ENCODE assay signal across 8 cellular contexts in the genomic region with DNA sequence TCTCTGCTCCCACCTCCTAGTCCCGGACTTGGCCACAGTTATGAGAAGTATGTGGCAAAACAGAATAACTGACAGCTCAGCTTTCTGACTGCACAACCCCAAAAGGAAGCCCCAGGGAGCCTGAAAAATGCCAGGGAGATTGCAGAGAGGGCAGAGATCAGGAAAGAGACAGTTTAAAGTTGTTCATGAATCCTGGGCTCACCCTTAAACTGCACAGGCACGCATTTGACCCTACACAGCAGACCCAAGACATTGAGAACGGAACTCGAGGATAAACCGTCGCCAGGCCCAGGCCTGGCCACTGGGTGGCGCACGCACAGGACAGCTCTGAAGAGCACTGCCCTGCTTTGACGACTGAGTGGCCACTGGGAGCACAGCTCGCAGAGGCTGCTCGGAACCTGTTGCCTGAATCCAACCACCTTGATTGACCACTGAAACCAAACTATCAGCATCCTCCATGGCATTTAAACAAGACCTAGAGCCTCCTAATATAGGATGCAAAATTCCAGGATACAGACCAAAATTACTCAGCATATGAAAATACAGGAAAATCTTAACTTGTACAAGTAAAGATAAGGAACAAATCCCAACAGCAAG.
DNase-seq lines count a peak whose midpoint lies in the region; ATAC-seq and TF ChIP-seq lines count a peak whose summit lies in the region.

No MANE protein-coding gene starts in this region.

- H2BK15ac ChIP-seq in H9 (ENCODE audit: low read depth, low read length) = no peak overlapping the region

- no peak for DNase-seq in CD14-positive monocyte (ENCODE audit: low spot score)
- DNase-seq in H9 = peak; percentile 88
- peak; percentile 75 for DNase-seq in PC-3
- DNase-seq in activated naive CD4-positive, alpha-beta T cell treated with anti-CD3 and anti-CD28 coated beads, Interleukin-2, amount 50 U/mL, for 72 hours (ENCODE audit: low spot score in 2 of 2) = peak in 1 of 2 donors; percentile 73
- DNase-seq in left ventricle myocardium superior = peak; percentile 78

- BruUV-seq in PC-3 (replicated peaks; lab: Mats Ljungman, UMichigan) = no TSS peak

- intact Hi-C loops in CD14-positive monocyte (cut with micrococcal nuclease) = loop anchor here in 1 of 2 donors (10.0 kb wide), 1 partner anchor 432 kb away; no protein-coding TSS in a partner anchor
- intact Hi-C loops in PC-3 (cut with micrococcal nuclease) = loop anchor here (5.0 kb wide), 1 partner anchor 39 kb away; no protein-coding TSS in a partner anchor
- intact Hi-C loops in left ventricle myocardium superior (cut with micrococcal nuclease) = no loop called here

- H3K4me1 ChIP-seq in H9 (ENCODE audit: insufficient read depth, low read length) = no peaks in the 10 kb centered on the region
- H3K4me1 ChIP-seq in PC-3 (ENCODE audit: insufficient read depth, low read length) = peaks cover 34% of the 10 kb centered on the region
- peaks cover 48% of the 10 kb centered on the region for H3K4me1 ChIP-seq in skeletal muscle satellite cell (ENCODE audit: control insufficient read depth, insufficient read depth, low read length)

- H2BK5ac ChIP-seq in H9 (ENCODE audit: insufficient read length, low read length) = no peak overlapping the region

- H2BK20ac ChIP-seq in H9 (ENCODE audit: low read depth, low read length, poor library complexity, severe bottlenecking) = no peak overlapping the region

- H4K20me1 ChIP-seq in H9 (ENCODE audit: control insufficient read depth, insufficient read depth, insufficient read length) = no peaks in the 10 kb centered on the region
- H4K20me1 ChIP-seq in PC-3 (ENCODE audit: low read length) = no peaks in the 10 kb centered on the region

- no peak overlapping the region for H3K4ac ChIP-seq in H9 (ENCODE audit: low read depth, low read length)

- peak; percentile 45 for ATAC-seq in PC-3
- ATAC-seq in activated naive CD4-positive, alpha-beta T cell treated with anti-CD3 and anti-CD28 coated beads, Interleukin-2, amount 50 U/mL, for 72 hours = peak; percentile 82 to 86
- ATAC-seq in left ventricle myocardium superior = peak; percentile 39
- no peak for ATAC-seq in HG02763 (IDR thresholded peaks at IDR 0.05; ENCODE audit: unreplicated experiment)
- ATAC-seq in GM21423 (IDR thresholded peaks at IDR 0.05; ENCODE audit: unreplicated experiment) = no peak

- no peaks in the 10 kb centered on the region for H3K27me3 ChIP-seq in H9 (ENCODE audit: insufficient read depth, low read length)
- no peaks in the 10 kb centered on the region for H3K27me3 ChIP-seq in PC-3 (ENCODE audit: low read length)
- peaks cover 10% of the 10 kb centered on the region for H3K27me3 ChIP-seq in skeletal muscle satellite cell (ENCODE audit: control insufficient read depth, insufficient read depth, low read length)

- TF ChIP-seq CTCF in CD14-positive monocyte (IDR thresholded peaks at IDR 0.05) = peak; percentile 71
- peak; percentile 96 for TF ChIP-seq CTCF in H9 (conservative IDR thresholded peaks at IDR 0.05)
- TF ChIP-seq CTCF in PC-3 (conservative IDR thresholded peaks at IDR 0.05; ENCODE audit: low read depth, low read length) = peak; percentile 84

- no peaks in the 10 kb centered on the region for H3K9me3 ChIP-seq in H9 (ENCODE audit: control insufficient read depth, low read depth, low read length)
- H3K9me3 ChIP-seq in PC-3 (ENCODE audit: low read length) = no peaks in the 10 kb centered on the region
- no peaks in the 10 kb centered on the region for H3K9me3 ChIP-seq in skeletal muscle satellite cell (replicated peaks; ENCODE audit: low read length)

- H3K27me3 Mint-ChIP-seq in CD14-positive monocyte (ENCODE audit: low read depth in 3 of 3) (peaks cover 3 to 7% (median 6%) of the 10 kb centered on the region in 3 donors), H9 (ENCODE audit: low read depth) (peaks cover 12% of the 10 kb centered on the region)

- no peak overlapping the region for H3K27ac Mint-ChIP-seq in CD14-positive monocyte
- H3K27ac Mint-ChIP-seq in H9 = no peak overlapping the region
- H3K27ac Mint-ChIP-seq in activated naive CD4-positive, alpha-beta T cell treated with anti-CD3 and anti-CD28 coated beads, Interleukin-2, amount 50 U/mL, for 72 hours = no peak overlapping the region

- POLR2A ChIA-PET in PC-3 (lab: Charles Lee; ENCODE audit: unreplicated experiment) = interaction anchor here (0.6 kb wide), 1 partner anchor 202 kb away, joined by 5 read pairs; no protein-coding TSS in a partner anchor

- WGBS in H9 (ENCODE audit: extremely low coverage, insufficient read length, low lambda C conversion rate) = no CpG with 5 or more reads among the region's 11 CpGs

- no peaks in the 10 kb centered on the region for H3K36me3 ChIP-seq in PC-3 (ENCODE audit: low read depth, low read length)
- H3K36me3 ChIP-seq in skeletal muscle satellite cell (ENCODE audit: insufficient read depth, low read length) = no peaks in the 10 kb centered on the region

- H3K4me3 Mint-ChIP-seq in CD14-positive monocyte (no peak overlapping the region), H9 (no peak overlapping the region)

- H3K14ac ChIP-seq in H9 (ENCODE audit: insufficient read depth, low read length) = no peak overlapping the region

- H3K36me3 Mint-ChIP-seq in CD14-positive monocyte (no peaks in the 10 kb centered on the region), H9 (ENCODE audit: insufficient read depth in 1 of 3, low read depth in 3 of 3) (no peaks in the 10 kb centered on the region)
- no peaks in the 10 kb centered on the region for H3K36me3 Mint-ChIP-seq in activated naive CD4-positive, alpha-beta T cell treated with anti-CD3 and anti-CD28 coated beads, Interleukin-2, amount 50 U/mL, for 72 hours

- H2AFZ ChIP-seq in H9 (ENCODE audit: low read length) = no peak overlapping the region
- 0 out of 2 replicates have a peak overlapping the region, but pooled peaks have one; percentile 48 for H2AFZ ChIP-seq in PC-3 (ENCODE audit: low read length)

- no peak overlapping the region for H2AK5ac ChIP-seq in H9 (ENCODE audit: insufficient read length, low read length)

- H3F3A ChIP-seq in PC-3 (ENCODE audit: low read length, unreplicated experiment) = no peaks in the 10 kb centered on the region

- H3K23ac ChIP-seq in H9 (ENCODE audit: insufficient read length, low read depth, low read length) = no peak overlapping the region

- no peaks in the 10 kb centered on the region for H3K4me1 Mint-ChIP-seq in CD14-positive monocyte
- peaks cover 26 to 28% of the 10 kb centered on the region in 2 experiments for H3K4me1 Mint-ChIP-seq in H9

- no peak overlapping the region for H3K18ac ChIP-seq in H9 (ENCODE audit: insufficient read length, low read depth, low read length)

- H2BK12ac ChIP-seq in H9 (ENCODE audit: insufficient read length, low read depth, low read length) = no peak overlapping the region

- no peak overlapping the region for H4K91ac ChIP-seq in H9 (ENCODE audit: insufficient read length, low read depth, low read length)

- H3K9me2 ChIP-seq in PC-3 (replicated peaks; ENCODE audit: low read length) = no peaks in the 10 kb centered on the region

- no peak overlapping the region for H3K56ac ChIP-seq in H9 (ENCODE audit: insufficient read length, low read depth, low read length)

- no peak overlapping the region for H4K5ac ChIP-seq in H9 (ENCODE audit: insufficient read length, low read depth, low read length)

- no peak overlapping the region for H2BK120ac ChIP-seq in H9 (ENCODE audit: low read depth, low read length, poor library complexity, severe bottlenecking)

- CTCF ChIA-PET in PC-3 (lab: Charles Lee) = interaction anchor here (0.6 to 1.2 kb wide), 3 partner anchors 74 to 186 kb away, joined by 3 to 6 read pairs (median 4); no protein-coding TSS in a partner anchor

- no peak overlapping the region for H3K9ac ChIP-seq in H9 (ENCODE audit: extremely low read depth, insufficient read length, low read length)
- H3K9ac ChIP-seq in PC-3 (ENCODE audit: low read length) = no peak overlapping the region
- H3K9ac ChIP-seq in skeletal muscle satellite cell (ENCODE audit: low read depth, low read length) = no peak overlapping the region

- H3K27ac ChIP-seq in H9 (ENCODE audit: insufficient read length, low read depth, low read length) (no peak overlapping the region), PC-3 (ENCODE audit: low read length) (no peak overlapping the region)

- H3K79me1 ChIP-seq in H9 (ENCODE audit: insufficient read depth, low read depth, low read length, poor library complexity, severe bottlenecking) = no peaks in the 10 kb centered on the region

- no peak overlapping the region for H3T11ph ChIP-seq in H9 (ENCODE audit: low read length)

- H3K23me2 ChIP-seq in H9 (ENCODE audit: insufficient read length, low read depth, low read length, poor library complexity, severe bottlenecking) = no peaks in the 10 kb centered on the region

- no peak overlapping the region for H4K8ac ChIP-seq in H9 (replicated peaks; ENCODE audit: insufficient read length, low read depth, low read length)

- peaks cover 0 to 6% (median under 1%) of the 10 kb centered on the region in 7 donors for H3K9me3 Mint-ChIP-seq in CD14-positive monocyte
- no peaks in the 10 kb centered on the region; a peak in 2 of 5 replicates for H3K9me3 Mint-ChIP-seq in H9
- H3K9me3 Mint-ChIP-seq in activated naive CD4-positive, alpha-beta T cell treated with anti-CD3 and anti-CD28 coated beads, Interleukin-2, amount 50 U/mL, for 72 hours = no peaks in the 10 kb centered on the region

- no peak overlapping the region for H3K4me3 ChIP-seq in PC-3 (ENCODE audit: low read length)
- H3K4me3 ChIP-seq in skeletal muscle satellite cell (ENCODE audit: low read length) = no peak overlapping the region

- H3K4me2 ChIP-seq in H9 (ENCODE audit: insufficient read depth, insufficient read length, low read length) = no peak overlapping the region
- no peak overlapping the region for H3K4me2 ChIP-seq in PC-3 (ENCODE audit: low read length)
- H3K4me2 ChIP-seq in skeletal muscle satellite cell (ENCODE audit: low read length) = peak overlapping the region; percentile 60

- no peaks in the 10 kb centered on the region for H3K79me2 ChIP-seq in H9 (ENCODE audit: insufficient read depth, low read length)
- no peaks in the 10 kb centered on the region for H3K79me2 ChIP-seq in PC-3 (ENCODE audit: low read length)

Comparison
In these comparisons a context has a peak if more than half of its experiments do, and no peak if none do; other contexts are left out.
1. ATAC-seq: peak in PC-3 (single experiment), activated naive CD4-positive, alpha-beta T cell treated with anti-CD3 and anti-CD28 coated beads, Interleukin-2, amount 50 U/mL, for 72 hours (2 of 2) and left ventricle myocardium superior (single experiment); none in HG02763 (single experiment) and GM21423 (single experiment).
2. Peak in every context shown above with its lines, with median percentiles within 50 percentile points of each other: CTCF ChIP-seq.